8 cellular contexts compared by ENCODE assay signal in the genomic region with DNA sequence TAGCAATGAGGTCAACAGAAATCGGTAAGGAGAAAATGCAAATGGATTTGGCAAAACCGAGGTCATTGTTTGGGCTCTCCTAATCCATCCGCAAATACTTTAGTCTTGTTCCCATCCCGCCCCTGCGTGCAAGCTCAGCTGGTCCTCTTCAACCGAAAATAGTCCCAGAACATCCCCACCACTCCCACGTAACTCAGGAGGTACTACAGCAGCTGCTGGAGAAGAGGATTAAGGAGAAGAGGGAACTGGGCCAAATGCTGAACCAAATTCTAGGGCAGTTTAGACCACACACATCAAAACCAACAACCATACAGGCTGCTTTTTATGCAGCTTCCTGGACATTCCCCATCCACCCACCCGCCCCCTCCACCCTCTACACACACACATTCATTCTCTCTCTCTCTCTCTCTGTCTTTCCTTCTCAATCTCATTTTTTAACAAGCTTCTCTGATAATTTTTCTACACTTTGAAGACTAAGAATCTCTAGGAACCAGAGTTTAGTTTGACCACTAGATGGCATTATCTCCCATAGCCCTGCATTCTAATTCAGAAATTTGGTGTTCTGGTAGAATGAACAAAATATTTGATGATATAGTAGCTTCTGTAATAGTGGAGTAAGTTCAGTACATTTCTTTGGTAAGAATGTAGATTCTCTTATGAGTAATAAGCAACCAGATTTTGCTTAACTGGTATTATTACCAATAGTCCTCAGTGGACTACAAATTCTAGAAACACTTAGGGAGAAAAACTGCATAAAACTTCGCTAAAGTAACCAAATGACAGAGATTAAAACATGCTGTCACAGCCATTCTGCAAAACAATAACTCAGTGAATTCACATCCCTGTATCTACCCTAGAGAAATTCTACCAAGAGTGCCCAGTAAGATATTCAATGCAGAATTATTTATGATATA. TPM values are rescaled to one million over a fixed set of nuclear protein-coding genes. Genes with fewer than 3 reads are reported as not detected.
DNase-seq lines count a peak whose midpoint lies in the region; ATAC-seq and TF ChIP-seq lines count a peak whose summit lies in the region.

No MANE protein-coding gene starts in this region.

- DNase-seq in DMS53 (lab: John Stamatoyannopoulos, UW) (peak; percentile 60), HFFc6 (peak; percentile 66), RWPE1 (ENCODE audit: low spot score) (peak; percentile 44), esophagus muscularis mucosa (ENCODE audit: extremely low spot score) (no peak), T1000 (lab: John Stamatoyannopoulos, UW) (no peak)

- H3K9me3 ChIP-seq in esophagus muscularis mucosa (no peaks in the 10 kb centered on the region), neural cell (ENCODE audit: low read length) (no peaks in the 10 kb centered on the region)

- peaks cover 24% of the 10 kb centered on the region for H3K36me3 Mint-ChIP-seq in HFFc6 (ENCODE audit: low read depth)

- H3K79me2 ChIP-seq in neural cell (replicated peaks; ENCODE audit: insufficient read depth, low read length), result no peaks in the 10 kb centered on the region

- POLR2A ChIA-PET in RWPE1 (lab: Yijun Ruan, JAX; ENCODE audit: low non-redundant PET), result no interaction called here

- no peaks in the 10 kb centered on the region for H3K27me3 ChIP-seq in esophagus muscularis mucosa
- no peaks in the 10 kb centered on the region for H3K27me3 ChIP-seq in neural cell (ENCODE audit: insufficient read depth, low read depth, low read length)

- TF ChIP-seq EP300 in esophagus muscularis mucosa (IDR thresholded peaks at IDR 0.05) (no peak), neural cell (conservative IDR thresholded peaks at IDR 0.05; ENCODE audit: poor library complexity, severe bottlenecking) (no peak)

- no peak for TF ChIP-seq POLR2A in esophagus muscularis mucosa (IDR thresholded peaks at IDR 0.05; ENCODE audit: low read depth)

- WGBS in esophagus muscularis mucosa, result 37% methylated on average over 9 of the region's 9 CpGs

- TF ChIP-seq CTCF in HFFc6 (IDR thresholded peaks at IDR 0.05), result peak; percentile 90
- peak; percentile 84 for TF ChIP-seq CTCF in RWPE1 (conservative IDR thresholded peaks at IDR 0.05; ENCODE audit: low read depth)
- TF ChIP-seq CTCF in esophagus muscularis mucosa (IDR thresholded peaks at IDR 0.05), result peak; percentile 48 to 78 (median 64)
- peak; percentile 75 for TF ChIP-seq CTCF in neural cell (IDR thresholded peaks at IDR 0.05; ENCODE audit: poor library complexity, severe bottlenecking)

- H3K36me3 ChIP-seq in esophagus muscularis mucosa (no peaks in the 10 kb centered on the region), neural cell (ENCODE audit: insufficient read depth, low read length) (no peaks in the 10 kb centered on the region)

- H3K4me2 ChIP-seq in neural cell (ENCODE audit: low read length), result no peak overlapping the region

- no peak overlapping the region for H3K9ac ChIP-seq in neural cell (ENCODE audit: low read length)

- peaks cover 90% of the 10 kb centered on the region for H3K4me1 Mint-ChIP-seq in HFFc6 (ENCODE audit: low read depth)

- H3K4me3 Mint-ChIP-seq in HFFc6, result 0 out of 2 replicates have a peak overlapping the region, but pooled peaks have one; percentile 1

- no peaks in the 10 kb centered on the region for H3K27me3 Mint-ChIP-seq in HFFc6 (ENCODE audit: insufficient read depth)

- no peaks in the 10 kb centered on the region for H3F3A ChIP-seq in neural cell (ENCODE audit: insufficient read depth, low read length, poor library complexity, severe bottlenecking)

- H3K27ac Mint-ChIP-seq in HFFc6, result peak overlapping the region; percentile 56

- H2AFZ ChIP-seq in neural cell (ENCODE audit: low read depth, low read length), result no peak overlapping the region

- CTCF ChIA-PET in RWPE1 (lab: Yijun Ruan, JAX), result interaction anchor here (0.5 to 1.5 kb wide), 23 partner anchors 10 to 1064 kb away, joined by 3 to 9 read pairs (median 4); a partner anchor contains a TSS

- H3K4me3 ChIP-seq in esophagus muscularis mucosa (peak overlapping the region in 2 of 4 donors; percentile 16 to 26), neural cell (ENCODE audit: low read length) (no peak overlapping the region)

- H3K4me1 ChIP-seq in esophagus muscularis mucosa, result peaks cover 0 to 14% (median 10%) of the 10 kb centered on the region in 4 donors

- no peaks in the 10 kb centered on the region for H4K20me1 ChIP-seq in neural cell (ENCODE audit: insufficient read depth)

- no peak overlapping the region for H3K27ac ChIP-seq in RWPE1
- peak overlapping the region in 1 of 4 donors; percentile 9 for H3K27ac ChIP-seq in esophagus muscularis mucosa (replicated peaks in 1 of 4)
- H3K27ac ChIP-seq in neural cell (ENCODE audit: low read length), result no peak overlapping the region

- H3K9me2 ChIP-seq in neural cell (ENCODE audit: insufficient read depth, low read length), result no peaks in the 10 kb centered on the region

- intact Hi-C loops in esophagus muscularis mucosa (cut with DNase I), result loop anchor here (5.0 kb wide), 3 partner anchors 49 to 419 kb away; no protein-coding TSS in a partner anchor

- ATAC-seq in GM18873 (IDR thresholded peaks at IDR 0.05; ENCODE audit: low FRiP score, unreplicated experiment) (no peak), GM21390 (IDR thresholded peaks at IDR 0.05; ENCODE audit: unreplicated experiment) (no peak)

- H3K9me3 Mint-ChIP-seq in HFFc6, result no peaks in the 10 kb centered on the region

- TF ChIP-seq RAD21 in neural cell (conservative IDR thresholded peaks at IDR 0.05), result peak; percentile 76

TF ChIP-seq in neural cell, 6 proteins besides CTCF, POLR2A, EP300 and RAD21:
- no peak for TF ChIP-seq POLR2AphosphoS5 (IDR thresholded peaks at IDR 0.05)
- peak; percentile 81 for TF ChIP-seq SMC3 (conservative IDR thresholded peaks at IDR 0.05; ENCODE audit: poor library complexity)
- no peak for TF ChIP-seq TAF1 (IDR thresholded peaks at IDR 0.05; ENCODE audit: low read depth)

RNA-seq across cellular contexts. Expression of a gene that starts 52.1 kb away (rescaled TPM):
- 10 to 100 TPM in 3 of 6 experiments, 1 to 10 TPM in 3; 9.4 to 11.0 (median 10.0) TPM for total RNA-seq in HFFc6 (2021; fragmentation: NEBNext Ultra II Directional; extraction: Animal tissue kit (Norgen Biotek cat#: 25700))
- 1 to 10 TPM in 3 of 4 donors, under 1 TPM in 1; 0.45 to 1.7 (median 1.5) TPM for total RNA-seq in esophagus muscularis mucosa
- 5.4 and 8.6 TPM in 2 replicates for polyA plus RNA-seq in neural cell
- 6.6 and 8.7 TPM in 2 replicates for polyA minus RNA-seq in neural cell

Comparison
In these comparisons a context has a peak if more than half of its experiments do, and no peak if none do; other contexts are left out.
1. DNase-seq: peak in DMS53 (single experiment), HFFc6 (single experiment) and RWPE1 (single experiment); none in esophagus muscularis mucosa (single experiment) and T1000 (single experiment).
2. Peak in every context shown above with its lines, with median percentiles within 50 percentile points of each other: CTCF ChIP-seq.